In the genomic region with DNA sequence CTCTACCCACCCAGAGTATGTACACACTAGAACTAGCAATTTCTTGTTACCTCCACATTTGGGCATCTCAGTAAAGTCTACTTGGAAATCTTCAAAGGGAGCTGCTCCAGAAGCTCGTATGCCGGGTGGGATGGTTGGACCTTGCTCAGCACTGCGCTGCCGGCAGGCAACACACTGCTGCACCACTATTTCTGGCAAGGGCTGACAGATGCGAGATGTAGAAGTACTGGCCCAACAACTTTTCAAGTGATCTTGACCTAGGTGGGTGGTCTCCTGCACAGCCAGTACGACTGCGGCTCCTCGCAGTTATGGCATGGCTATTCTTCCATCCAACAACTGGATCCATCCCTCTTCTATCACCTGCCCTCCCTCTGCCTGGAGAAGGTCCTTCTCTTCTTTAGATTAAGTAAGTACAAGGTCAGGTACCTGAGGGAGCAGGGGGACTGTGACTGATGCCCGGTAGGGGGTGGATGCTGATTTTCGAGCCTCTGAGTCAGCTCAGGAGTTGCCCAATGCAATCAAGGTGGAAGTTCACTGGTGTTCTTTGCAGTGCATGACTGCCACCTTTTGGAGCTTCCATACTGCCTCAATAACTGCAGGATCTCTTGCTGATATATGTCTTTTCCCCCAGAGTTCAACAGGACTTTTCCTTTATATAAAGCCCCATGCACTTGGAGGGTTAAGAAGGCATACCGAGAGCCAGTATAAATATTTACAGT, we compare ENCODE assay signal across 1 cellular context.
TF ChIP-seq lines count a peak whose summit lies in the region.

No MANE protein-coding gene starts in this region.

TF ChIP-seq in K562, 482 proteins besides CTCF, POLR2A, EP300 and RAD21 (continued from another document):
- TF ChIP-seq, protein P1, sequence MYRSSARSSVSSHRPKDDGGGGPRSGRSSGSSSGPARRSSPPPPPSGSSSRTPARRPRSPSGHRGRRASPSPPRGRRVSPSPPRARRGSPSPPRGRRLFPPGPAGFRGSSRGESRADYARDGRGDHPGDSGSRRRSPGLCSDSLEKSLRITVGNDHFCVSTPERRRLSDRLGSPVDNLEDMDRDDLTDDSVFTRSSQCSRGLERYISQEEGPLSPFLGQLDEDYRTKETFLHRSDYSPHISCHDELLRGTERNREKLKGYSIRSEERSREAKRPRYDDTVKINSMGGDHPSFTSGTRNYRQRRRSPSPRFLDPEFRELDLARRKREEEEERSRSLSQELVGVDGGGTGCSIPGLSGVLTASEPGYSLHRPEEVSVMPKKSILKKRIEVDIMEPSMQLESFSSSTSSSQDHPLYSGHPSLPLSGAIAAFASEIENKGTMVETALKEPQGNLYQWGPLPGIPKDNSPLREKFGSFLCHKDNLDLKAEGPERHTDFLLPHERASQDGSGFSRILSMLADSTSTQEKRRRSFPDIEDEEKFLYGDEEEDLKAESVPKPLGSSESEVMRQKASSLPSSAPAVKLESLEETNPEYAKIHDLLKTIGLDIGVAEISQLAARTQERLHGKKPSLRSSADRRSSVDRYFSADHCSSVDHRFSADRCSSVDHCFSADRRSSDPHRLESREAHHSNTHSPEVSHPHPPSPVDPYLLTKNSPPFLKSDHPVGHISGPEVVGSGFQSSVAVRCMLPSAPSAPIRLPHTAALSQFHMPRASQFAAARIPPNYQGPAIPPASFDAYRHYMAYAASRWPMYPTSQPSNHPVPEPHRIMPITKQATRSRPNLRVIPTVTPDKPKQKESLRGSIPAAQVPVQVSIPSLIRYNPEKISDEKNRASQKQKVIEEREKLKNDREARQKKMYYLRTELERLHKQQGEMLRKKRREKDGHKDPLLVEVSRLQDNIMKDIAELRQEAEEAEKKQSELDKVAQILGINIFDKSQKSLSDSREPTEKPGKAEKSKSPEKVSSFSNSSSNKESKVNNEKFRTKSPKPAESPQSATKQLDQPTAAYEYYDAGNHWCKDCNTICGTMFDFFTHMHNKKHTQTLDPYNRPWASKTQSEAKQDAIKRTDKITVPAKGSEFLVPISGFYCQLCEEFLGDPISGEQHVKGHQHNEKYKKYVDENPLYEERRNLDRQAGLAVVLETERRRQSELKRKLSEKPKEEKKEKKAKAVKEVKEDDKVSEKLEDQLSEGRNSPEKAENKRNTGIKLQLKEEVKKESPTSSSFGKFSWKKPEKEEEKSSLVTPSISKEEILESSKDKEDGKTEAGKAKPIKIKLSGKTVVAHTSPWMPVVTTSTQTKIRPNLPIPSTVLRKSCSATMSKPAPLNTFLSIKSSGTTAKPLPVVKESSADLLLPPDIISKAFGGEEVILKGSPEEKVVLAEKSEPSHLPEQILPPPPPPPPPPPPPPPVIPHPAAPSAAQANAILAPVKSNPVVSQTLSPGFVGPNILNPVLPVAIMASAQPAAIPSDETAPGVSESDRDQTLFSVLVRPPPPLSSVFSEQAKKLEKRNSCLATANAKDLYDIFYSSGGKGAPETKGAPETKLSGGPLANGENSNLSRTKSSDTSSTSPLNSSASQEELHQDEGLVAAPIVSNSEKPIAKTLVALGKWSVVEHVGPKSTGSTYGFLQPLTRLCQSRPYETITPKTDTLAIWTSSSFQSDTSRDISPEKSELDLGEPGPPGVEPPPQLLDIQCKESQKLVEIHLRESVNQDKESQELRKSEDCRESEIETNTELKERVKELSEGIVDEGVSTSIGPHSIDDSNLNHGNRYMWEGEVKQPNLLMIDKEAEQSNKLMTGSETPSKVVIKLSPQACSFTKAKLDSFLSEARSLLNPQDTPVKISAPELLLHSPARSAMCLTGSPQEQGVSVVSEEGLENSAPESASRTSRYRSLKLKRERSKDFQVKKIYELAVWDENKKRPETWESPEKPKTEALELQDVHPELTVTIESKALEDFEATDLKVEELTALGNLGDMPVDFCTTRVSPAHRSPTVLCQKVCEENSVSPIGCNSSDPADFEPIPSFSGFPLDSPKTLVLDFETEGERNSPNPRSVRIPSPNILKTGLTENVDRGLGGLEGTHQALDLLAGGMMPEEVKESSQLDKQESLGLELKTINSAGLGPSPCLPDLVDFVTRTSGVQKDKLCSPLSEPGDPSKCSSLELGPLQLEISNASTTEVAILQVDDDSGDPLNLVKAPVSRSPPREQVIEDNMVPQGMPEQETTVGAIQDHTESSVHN (IDR thresholded peaks at IDR 0.05; ENCODE audit: borderline replicate concordance in 1 of 2, low read depth in 1 of 2), result no peak
